Comparison of ENCODE assay signal across 19 cellular contexts in the genomic region with DNA sequence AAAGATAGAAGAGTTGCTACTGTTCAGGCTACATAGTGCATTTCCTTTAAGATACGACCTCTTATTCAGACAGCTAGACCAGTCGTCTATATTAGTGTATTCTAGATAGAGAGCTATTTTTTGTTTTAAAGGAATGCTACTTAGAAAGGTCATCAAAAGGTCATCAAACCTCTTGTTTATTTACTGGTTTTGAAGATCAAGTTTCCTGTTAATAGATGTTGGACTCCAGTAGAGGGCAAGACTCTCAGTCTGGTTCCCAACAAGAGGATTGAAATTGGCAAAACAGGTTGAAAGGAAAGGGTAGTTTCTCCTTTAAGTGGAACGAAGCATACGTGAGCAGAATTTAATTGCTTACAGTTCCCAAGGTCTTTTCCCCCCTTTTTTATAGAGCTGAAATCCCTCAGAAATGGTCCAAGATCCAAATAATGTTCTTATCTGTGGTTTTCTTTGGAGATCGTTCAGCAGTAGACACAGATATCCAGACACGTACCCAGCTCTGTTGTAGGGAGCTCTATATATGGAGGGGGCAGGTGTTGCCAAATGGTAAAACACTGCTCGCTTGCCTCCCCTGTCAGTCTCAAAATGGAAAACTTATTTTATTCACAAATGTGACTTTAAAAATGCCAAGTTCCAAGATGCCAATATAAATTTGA. TPM values are rescaled to one million over a fixed set of nuclear protein-coding genes. Genes with fewer than 3 reads are reported as not detected.
DNase-seq lines count a peak whose midpoint lies in the region; ATAC-seq and TF ChIP-seq lines count a peak whose summit lies in the region.
"Had no signal": no experiment of that assay in that cellular context is flagged by ENCODE, and none has a peak within 500 bp of the region (broad histone marks: within the 10 kb centered on the region; RNA-seq: fewer than 3 reads in every experiment).

No MANE protein-coding gene starts in this region.

- in situ Hi-C loops in KBM-7 (cut with MboI; ENCODE audit: low pct_unique_long_range_greater_than_20kb, low sequenced_read_pairs), result no loop called here

- TF ChIP-seq POLR2A in adrenal gland (IDR thresholded peaks at IDR 0.05), result no peak

- 43 to 66% (median 53%) methylated on average over 7 of the region's 7 CpGs for WGBS in adrenal gland, 4 donors

- H3K27ac ChIP-seq in HEK293 (ENCODE audit: extremely low read depth, low read depth, low read length) (peak overlapping the region; percentile 13; the same call in 1 of the 2 replicates), coronary artery (no peak overlapping the region), adrenal gland (no peak overlapping the region)
- H3K27ac ChIP-seq: KMS-11 had no signal

- DNase-seq in left cardiac atrium (no peak), Right ventricle myocardium superior (no peak), coronary artery (ENCODE audit: low spot score) (no peak), retinal pigment epithelial cell (ENCODE audit: low read depth) (no peak), KBM-7 (no peak), MV-4-11 (lab: John Stamatoyannopoulos, UW) (no peak), adrenal gland (no peak)
- DNase-seq: BE2C; Caco-2; CD4-positive, CD25-positive, alpha-beta regulatory T cell; DMS53; NCI-H1048; NCI-H1436 treated with DMSO at 0.1 percent for 48 hours; NCI-H2029; NCI-H2171 treated with DMSO at 0.1 percent for 48 hours had no signal

- H3K4me3 ChIP-seq in HEK293 (ENCODE audit: low read depth, low read length), result no peak overlapping the region
- peak overlapping the region; percentile 11 for H3K4me3 ChIP-seq in coronary artery
- no peak overlapping the region for H3K4me3 ChIP-seq in retinal pigment epithelial cell (ENCODE audit: low read length)
- H3K4me3 ChIP-seq in adrenal gland, result no peak overlapping the region
- H3K4me3 ChIP-seq: GM23338 had no signal

- POLR2A ChIA-PET in HEK293 (lab: Yijun Ruan, JAX), result no interaction called here

- intact Hi-C loops in left cardiac atrium (cut with DNase I), result no loop called here
- intact Hi-C loops in Right ventricle myocardium superior (cut with DNase I), result no loop called here
- intact Hi-C loops in adrenal gland (cut with DNase I), result no loop called here

- H3K36me3 ChIP-seq in HEK293 (ENCODE audit: control insufficient read depth in 2 of 2, insufficient read depth in 1 of 2, low read length in 2 of 2) (no peaks in the 10 kb centered on the region), adrenal gland (replicated peaks in 1 of 2) (no peaks in the 10 kb centered on the region)
- H3K36me3 ChIP-seq: BE2C had no signal

- peaks cover 10% of the 10 kb centered on the region for H3K4me1 ChIP-seq in HEK293 (ENCODE audit: control insufficient read depth, insufficient read depth, low read length)
- H3K4me1 ChIP-seq in adrenal gland (replicated peaks in 1 of 2), result peaks cover 16 to 35% of the 10 kb centered on the region in 2 donors
- H3K4me1 ChIP-seq: BE2C had no signal

- CTCF ChIA-PET in HEK293 (lab: Yijun Ruan, JAX), result interaction anchor here (0.6 to 1.4 kb wide), 4 partner anchors 24 to 136 kb away, joined by 3 to 6 read pairs (median 4); no protein-coding TSS in a partner anchor

- H3K27me3 ChIP-seq in adrenal gland, result no peaks in the 10 kb centered on the region
- H3K27me3 ChIP-seq: BE2C had no signal

- ATAC-seq in left cardiac atrium, result peak; percentile 47 to 64
- ATAC-seq in Right ventricle myocardium superior (ENCODE audit: poor library complexity), result no peak
- ATAC-seq: GM23338, Panc1 had no signal

- TF ChIP-seq CTCF in HEK293 (tag by site-specific recombination; IDR thresholded peaks at IDR 0.05) (no peak), coronary artery (IDR thresholded peaks at IDR 0.05) (no peak), retinal pigment epithelial cell (conservative IDR thresholded peaks at IDR 0.05; ENCODE audit: low read depth, low read length) (peak; percentile 32), adrenal gland (IDR thresholded peaks at IDR 0.05) (no peak)

- H3K9me3 ChIP-seq in HEK293 (ENCODE audit: control insufficient read depth, insufficient read depth, low read depth, low read length), result no peaks in the 10 kb centered on the region
- H3K9me3 ChIP-seq in adrenal gland (replicated peaks in 1 of 3), result no peaks in the 10 kb centered on the region
- H3K9me3 ChIP-seq: BE2C, Caco-2 had no signal

TF ChIP-seq in HEK293, 187 proteins besides CTCF, POLR2A, EP300 and RAD21:
- TF ChIP-seq ZNF558 (tag by site-specific recombination; IDR thresholded peaks at IDR 0.05) (no peak), ZSCAN16 (tag by site-specific recombination; IDR thresholded peaks at IDR 0.05) (no peak)

RNA-seq across cellular contexts. Expression of gene BAMBI, which starts 37.2 kb away (rescaled TPM):
- total RNA-seq in left cardiac atrium (10 to 100 TPM; 23.7 to 54.8 TPM), Right ventricle myocardium superior (13.2 TPM), adrenal gland (100 to 1,000 TPM in 2 of 8 donors, 10 to 100 TPM in 6; 19.5 to 114 (median 82.6) TPM)
- 10 to 100 TPM; 21.0 to 41.6 (median 21.2) TPM for polyA plus RNA-seq in adrenal gland
